12 cellular contexts compared by ENCODE assay signal in the genomic region with DNA sequence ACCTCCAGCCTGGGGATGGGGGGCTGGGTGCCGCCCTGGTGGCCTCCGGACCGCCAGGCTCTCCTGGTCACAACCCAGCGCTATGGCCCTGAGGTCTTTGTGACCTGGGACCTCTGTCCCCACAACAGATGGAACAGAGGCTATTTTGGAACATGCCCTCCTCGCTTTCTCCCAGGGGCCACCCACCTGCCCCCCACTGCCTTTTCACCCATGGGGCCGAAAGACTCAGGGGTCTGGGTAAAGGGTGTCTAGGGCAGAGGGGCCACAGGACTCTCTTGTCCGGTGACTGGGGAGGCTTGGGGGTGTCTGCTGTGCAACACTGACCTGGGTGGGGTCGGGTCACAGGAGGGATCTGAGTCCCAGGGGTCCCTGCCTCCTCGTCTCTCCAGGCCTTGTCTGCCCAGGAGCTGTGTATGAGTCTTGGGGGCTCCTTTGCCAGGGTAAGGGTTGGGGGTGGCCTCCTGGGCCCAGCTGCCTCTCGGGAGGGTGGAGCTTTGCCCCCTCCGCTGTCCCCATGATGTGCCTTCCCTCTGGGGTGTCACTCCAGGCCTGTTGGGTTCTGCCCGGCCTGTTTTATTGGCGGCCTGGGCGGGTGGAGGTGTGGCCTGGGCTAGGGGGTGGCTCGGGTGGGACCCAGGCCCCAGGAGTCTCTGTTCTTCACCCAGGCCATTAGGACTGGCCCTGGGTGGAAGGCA. TPM values are rescaled to one million over a fixed set of nuclear protein-coding genes. Genes with fewer than 3 reads are reported as not detected.
DNase-seq lines count a peak whose midpoint lies in the region; ATAC-seq and TF ChIP-seq lines count a peak whose summit lies in the region.
"Had no signal": no experiment of that assay in that cellular context is flagged by ENCODE, and none has a peak within 500 bp of the region (broad histone marks: within the 10 kb centered on the region; RNA-seq: fewer than 3 reads in every experiment).

No MANE protein-coding gene starts in this region.

- H3K36me3 ChIP-seq in sigmoid colon = peaks cover 0 to 6% (median 0%) of the 10 kb centered on the region in 4 donors

- DNase-seq in GM12864 (ENCODE audit: low read depth) = no peak
- no peak for DNase-seq in RWPE1 (ENCODE audit: low spot score)
- peak in 1 of 2 donors; percentile 62 for DNase-seq in foreskin fibroblast
- DNase-seq in sigmoid colon = no peak
- no peak for DNase-seq in NCI-H128 (lab: John Stamatoyannopoulos, UW; ENCODE audit: unreplicated experiment)
- no peak for DNase-seq in DMS79 (lab: John Stamatoyannopoulos, UW)
- DNase-seq in hepatic stellate cell (ENCODE audit: low spot score) = no peak
- DNase-seq: NCI-H1694 treated with DMSO at 0.1 percent for 48 hours; stimulated activated naive CD4-positive, alpha-beta T cell; T-helper 9 cell had no signal

- H3K27ac ChIP-seq in RWPE1 = peak overlapping the region; percentile 2; the same call in 1 of the 2 replicates
- peak overlapping the region; percentile 83 to 93 (median 86) for H3K27ac ChIP-seq in sigmoid colon

- TF ChIP-seq CTCF in GM12864 (IDR thresholded peaks at IDR 0.05; ENCODE audit: low read depth, low read length, missing control alignments) (no peak), RWPE1 (conservative IDR thresholded peaks at IDR 0.05; ENCODE audit: low read depth) (no peak), foreskin fibroblast (IDR thresholded peaks at IDR 0.05; ENCODE audit: low read depth, low read length) (no peak), sigmoid colon (IDR thresholded peaks at IDR 0.05) (no peak)

- H3K9me3 ChIP-seq in sigmoid colon = no peaks in the 10 kb centered on the region

- no peak for ATAC-seq in GM18907 (IDR thresholded peaks at IDR 0.05; ENCODE audit: unreplicated experiment)

- peaks cover 0 to 46% (median 31%) of the 10 kb centered on the region in 4 donors for H3K4me1 ChIP-seq in sigmoid colon

- H3K4me3 ChIP-seq in GM12864 (ENCODE audit: low read depth, low read length) (peak overlapping the region; percentile 95), foreskin fibroblast (ENCODE audit: low read depth in 1 of 2, low read length in 2 of 2) (peak overlapping the region; percentile 79 to 82), sigmoid colon (peak overlapping the region; percentile 85 to 98 (median 91))

- TF ChIP-seq POLR2A in sigmoid colon (IDR thresholded peaks at IDR 0.05) = no peak

- WGBS in sigmoid colon, 2 donors = 68 to 77% methylated on average over 15 of the region's 15 CpGs

- no peak for TF ChIP-seq EP300 in sigmoid colon (IDR thresholded peaks at IDR 0.05)

- CTCF ChIA-PET in RWPE1 (lab: Yijun Ruan, JAX) = no interaction called here

- POLR2A ChIA-PET in RWPE1 (lab: Yijun Ruan, JAX; ENCODE audit: low non-redundant PET) = no interaction called here

- no peaks in the 10 kb centered on the region for H3K27me3 ChIP-seq in sigmoid colon

- intact Hi-C loops in sigmoid colon (cut with DNase I) = loop anchor here (10.0 kb wide), 2 partner anchors 177 to 247 kb away; partner anchors contain the start of genes GPX4 and SBNO2

RNA-seq across cellular contexts. Expression of gene ARID3A, which starts 2.0 kb away (rescaled TPM):
- 10 to 100 TPM in 1 of 4 donors, 1 to 10 TPM in 3; 3.1 to 11.6 (median 4.3) TPM for total RNA-seq in sigmoid colon
- polyA plus RNA-seq in sigmoid colon = 1 to 10 TPM; 1.4 to 6.0 (median 1.8) TPM

RNA-seq across cellular contexts. Expression of gene KISS1R, which starts 10.7 kb away (rescaled TPM):
- not detected for total RNA-seq in sigmoid colon
- polyA plus RNA-seq in sigmoid colon = under 1 TPM in 1 of 3 donors, not detected in 2; 0.13 TPM
- total RNA-seq: bronchial epithelial cell had no signal

RNA-seq across cellular contexts. Expression of gene R3HDM4, which starts 14.8 kb away (rescaled TPM):
- 10 to 100 TPM; 21.4 to 37.2 (median 27.7) TPM for total RNA-seq in sigmoid colon
- 10 to 100 TPM; 30.5 to 85.3 (median 33.0) TPM for polyA plus RNA-seq in sigmoid colon

RNA-seq across cellular contexts. Expression of gene RNU6-9, which starts 34.6 kb away (rescaled TPM):
- not detected for total RNA-seq in sigmoid colon
- not detected for polyA plus RNA-seq in sigmoid colon
- total RNA-seq: bronchial epithelial cell had no signal

RNA-seq across cellular contexts. Expression of gene MED16, which starts 34.9 kb away (rescaled TPM):
- 10 to 100 TPM; 22.4 to 33.2 (median 25.6) TPM for total RNA-seq in sigmoid colon
- 10 to 100 TPM; 36.1 to 62.5 (median 51.7) TPM for polyA plus RNA-seq in sigmoid colon
